Comparison of ENCODE assay signal across 38 cellular contexts in the genomic region with DNA sequence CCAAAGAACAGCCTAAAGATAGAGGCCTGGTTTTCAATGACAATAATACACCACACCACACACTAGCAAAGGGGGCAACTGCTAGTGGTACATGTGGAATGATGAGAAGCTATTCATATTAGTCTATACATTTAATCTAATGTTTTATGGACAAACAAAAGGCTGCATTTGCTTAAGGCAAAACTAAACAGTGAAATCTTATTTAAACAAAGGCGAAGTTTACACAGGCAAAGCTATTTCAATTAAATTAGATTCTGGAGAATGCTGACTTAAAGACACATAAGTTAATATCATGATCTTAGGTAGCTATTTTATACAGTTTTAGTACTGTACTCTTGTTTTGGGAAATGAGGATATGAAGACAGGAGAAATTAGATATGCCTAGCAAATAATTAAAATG. TPM values are rescaled to one million over a fixed set of nuclear protein-coding genes. Genes with fewer than 3 reads are reported as not detected.
"Had no signal": no experiment of that assay in that cellular context is flagged by ENCODE, and none has a peak within 500 bp of the region (broad histone marks: within the 10 kb centered on the region; RNA-seq: fewer than 3 reads in every experiment).

No MANE protein-coding gene starts in this region.

- H3K4me3 Mint-ChIP-seq: activated CD4-positive, alpha-beta T cell treated with anti-CD3 and anti-CD28 coated beads for 36 hours; activated CD4-positive, alpha-beta T cell treated with anti-CD3 and anti-CD28 coated beads, Interleukin-2, amount 10 ng/mL, durations not matched to agents 7 days and 5 days; activated CD8-positive, alpha-beta T cell treated with anti-CD3 and anti-CD28 coated beads, Interleukin-2, amount 10 ng/mL, durations not matched to agents 7 days and 5 days; activated naive CD4-positive, alpha-beta T cell treated with anti-CD3 and anti-CD28 coated beads for 36 hours; activated T-cell treated with anti-CD3 and anti-CD28 coated beads, Interleukin-2, amount 50 U/mL, for 24 hours; activated T-helper 1 cell treated with anti-CD3 and anti-CD28 coated beads, Interleukin-12 subunit alpha, Interleukin-12 subunit beta, Interleukin-2, Interleukin-4 antibody, amounts not matched to agents 30 ng/mL and 10 ng/mL and 1 ng/mL, durations not matched to agents 14 hours and 24 hours and 36 hours; T-helper 1 cell treated with Interleukin-12 subunit alpha and Interleukin-12 subunit beta and Interleukin-4 antibody, amounts not matched to agents 30 μg/mL and 1 μg/mL, for 36 hours; T-helper 2 cell treated with Interferon-gamma antibody and Interleukin-4, amounts not matched to agents 5 μg/mL and 100 μg/mL, for 36 hours; WTC11 had no signal

- H3K27me3 Mint-ChIP-seq: activated CD4-positive, alpha-beta T cell treated with anti-CD3 and anti-CD28 coated beads for 36 hours; activated CD4-positive, alpha-beta T cell treated with anti-CD3 and anti-CD28 coated beads, Interleukin-2, amount 10 ng/mL, durations not matched to agents 7 days and 5 days; activated T-cell treated with anti-CD3 and anti-CD28 coated beads, Interleukin-2, amount 50 U/mL, for 24 hours had no signal

- H3K36me3 Mint-ChIP-seq: activated naive CD4-positive, alpha-beta T cell treated with anti-CD3 and anti-CD28 coated beads, Interleukin-2, amount 50 U/mL, for 72 hours; WTC11 had no signal

- ATAC-seq: activated CD4-positive, alpha-beta T cell treated with anti-CD3 and anti-CD28 coated beads for 36 hours; activated CD4-positive, CD25-positive, alpha-beta regulatory T cell treated with anti-CD3 and anti-CD28 coated beads, Interleukin-2, amount 50 U/mL, for 24 hours; activated CD8-positive, alpha-beta T cell treated with anti-CD3 and anti-CD28 coated beads, Interleukin-2, amount 10 ng/mL, durations not matched to agents 7 days and 5 days; activated naive CD4-positive, alpha-beta T cell treated with anti-CD3 and anti-CD28 coated beads, Interleukin-2, amount 50 U/mL, for 72 hours; body of pancreas; Right ventricle myocardium inferior; WTC11 had no signal

- H3K4me1 Mint-ChIP-seq: activated CD4-positive, alpha-beta T cell treated with anti-CD3 and anti-CD28 coated beads for 36 hours; activated CD4-positive, alpha-beta T cell treated with anti-CD3 and anti-CD28 coated beads, Interleukin-2, amount 10 ng/mL, durations not matched to agents 7 days and 5 days; WTC11 had no signal

- H3K9me3 Mint-ChIP-seq: activated CD4-positive, alpha-beta T cell treated with anti-CD3 and anti-CD28 coated beads, Interleukin-2, amount 10 ng/mL, durations not matched to agents 7 days and 5 days; activated naive CD4-positive, alpha-beta T cell treated with anti-CD3 and anti-CD28 coated beads for 36 hours; activated naive CD4-positive, alpha-beta T cell treated with anti-CD3 and anti-CD28 coated beads, Interleukin-2, amount 50 U/mL, for 72 hours; activated T-cell treated with anti-CD3 and anti-CD28 coated beads, Interleukin-2, amount 50 U/mL, for 24 hours; activated T-helper 1 cell treated with anti-CD3 and anti-CD28 coated beads, Interleukin-12 subunit alpha, Interleukin-12 subunit beta, Interleukin-2, Interleukin-4 antibody, amounts not matched to agents 30 ng/mL and 10 ng/mL and 1 ng/mL, durations not matched to agents 14 hours and 24 hours and 36 hours; T-helper 1 cell treated with Interleukin-12 subunit alpha and Interleukin-12 subunit beta and Interleukin-4 antibody, amounts not matched to agents 30 μg/mL and 1 μg/mL, for 36 hours; T-helper 2 cell treated with Interferon-gamma antibody and Interleukin-4, amounts not matched to agents 5 μg/mL and 100 μg/mL, for 36 hours; WTC11 had no signal

- H3K27ac ChIP-seq: adrenal gland, body of pancreas, PC-9, RWPE1, SJCRH30, SK-N-MC had no signal

- DNase-seq: activated CD4-positive, alpha-beta T cell treated with anti-CD3 and anti-CD28 coated beads for 36 hours; activated CD4-positive, alpha-beta T cell treated with anti-CD3 and anti-CD28 coated beads, Interleukin-2, amount 10 ng/mL, durations not matched to agents 7 days and 5 days; activated CD4-positive, alpha-beta T cell treated with anti-CD3 and anti-CD28 coated beads, Interleukin-2, amount 50 U/mL, for 48 hours; activated CD8-positive, alpha-beta T cell treated with anti-CD3 and anti-CD28 coated beads, Interleukin-2, amount 10 ng/mL, durations not matched to agents 7 days and 5 days; activated gamma-delta T cell treated with Interleukin-2 at 50 U/mL for 16 hours; activated naive CD4-positive, alpha-beta T cell treated with anti-CD3 and anti-CD28 coated beads for 36 hours; activated T-cell treated with anti-CD3 and anti-CD28 coated beads, Interleukin-2, amount 50 U/mL, for 24 hours; adrenal gland; body of pancreas; caudate nucleus; cerebellar nuclear complex; Karpas-422; KBM-7; MG63; NCI-H1048; NCI-H1105 treated with DMSO at 0.1 percent for 48 hours; NCI-H1436; NCI-H187; NCI-H2029 treated with DMSO at 0.1 percent for 48 hours; NCI-H2107; NCI-H2171; NCI-H345; NCI-H524 treated with DMSO at 0.1 percent for 48 hours; NK-92 treated with Interleukin-12 subunit alpha and Interleukin-12 subunit beta, amount 100 ng/mL, for 24 hours; PC-9; SJCRH30 had no signal

- H3K4me3 ChIP-seq: adrenal gland, body of pancreas, MG63, PC-9, SJCRH30, SK-N-MC had no signal

RNA-seq across cellular contexts. Expression of gene SIM1, which starts 53.9 kb away (rescaled TPM):
- total RNA-seq: activated CD4-positive, alpha-beta T cell treated with anti-CD3 and anti-CD28 coated beads for 36 hours; activated CD4-positive, alpha-beta T cell treated with anti-CD3 and anti-CD28 coated beads, Interleukin-2, amount 10 ng/mL, durations not matched to agents 7 days and 5 days; activated CD8-positive, alpha-beta T cell treated with anti-CD3 and anti-CD28 coated beads, Interleukin-2, amount 10 ng/mL, durations not matched to agents 7 days and 5 days; activated naive CD4-positive, alpha-beta T cell treated with anti-CD3 and anti-CD28 coated beads for 36 hours; activated naive CD4-positive, alpha-beta T cell treated with anti-CD3 and anti-CD28 coated beads, Interleukin-2, amount 50 U/mL, for 72 hours; adrenal gland; astrocyte; bronchial epithelial cell; NCI-H460; Right ventricle myocardium inferior had no signal
